ENCODE assay signal across 1 cellular context in genomic region chr3:4898454-4899313, GRCh38.
TF ChIP-seq lines count a peak whose summit lies in the region.

No MANE protein-coding gene starts in this region.

TF ChIP-seq in GM12878, 131 proteins besides CTCF, POLR2A, EP300 and RAD21 (continued from another document and continues in another):
- TF ChIP-seq, protein P1, sequence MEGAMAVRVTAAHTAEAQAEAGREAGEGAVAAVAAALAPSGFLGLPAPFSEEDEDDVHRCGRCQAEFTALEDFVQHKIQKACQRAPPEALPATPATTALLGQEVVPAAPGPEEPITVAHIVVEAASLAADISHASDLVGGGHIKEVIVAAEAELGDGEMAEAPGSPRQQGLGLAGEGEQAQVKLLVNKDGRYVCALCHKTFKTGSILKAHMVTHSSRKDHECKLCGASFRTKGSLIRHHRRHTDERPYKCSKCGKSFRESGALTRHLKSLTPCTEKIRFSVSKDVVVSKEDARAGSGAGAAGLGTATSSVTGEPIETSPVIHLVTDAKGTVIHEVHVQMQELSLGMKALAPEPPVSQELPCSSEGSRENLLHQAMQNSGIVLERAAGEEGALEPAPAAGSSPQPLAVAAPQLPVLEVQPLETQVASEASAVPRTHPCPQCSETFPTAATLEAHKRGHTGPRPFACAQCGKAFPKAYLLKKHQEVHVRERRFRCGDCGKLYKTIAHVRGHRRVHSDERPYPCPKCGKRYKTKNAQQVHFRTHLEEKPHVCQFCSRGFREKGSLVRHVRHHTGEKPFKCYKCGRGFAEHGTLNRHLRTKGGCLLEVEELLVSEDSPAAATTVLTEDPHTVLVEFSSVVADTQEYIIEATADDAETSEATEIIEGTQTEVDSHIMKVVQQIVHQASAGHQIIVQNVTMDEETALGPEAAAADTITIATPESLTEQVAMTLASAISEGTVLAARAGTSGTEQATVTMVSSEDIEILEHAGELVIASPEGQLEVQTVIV (IDR thresholded peaks at IDR 0.05; ENCODE audit: borderline replicate concordance, partially characterized antibody) = no peak
- no peak for TF ChIP-seq TARDBP (IDR thresholded peaks at IDR 0.05; ENCODE audit: borderline replicate concordance)
- peak; percentile 84 for TF ChIP-seq BCL11A (IDR thresholded peaks at IDR 0.05; ENCODE audit: low read depth, low read length)
- TF ChIP-seq ESRRA (IDR thresholded peaks at IDR 0.05; ENCODE audit: low read length) = no peak
- no peak for TF ChIP-seq IRF3 (IDR thresholded peaks at IDR 0.05)
- TF ChIP-seq CHD2 (IDR thresholded peaks at IDR 0.05; ENCODE audit: borderline replicate concordance, low read depth, low read length) = no peak
- no peak for TF ChIP-seq RB1 (IDR thresholded peaks at IDR 0.05; ENCODE audit: borderline replicate concordance)
- TF ChIP-seq CHD1 (IDR thresholded peaks at IDR 0.05; ENCODE audit: low read depth, low read length) = no peak
- peak; percentile 87 for TF ChIP-seq ATF2 (IDR thresholded peaks at IDR 0.05; ENCODE audit: low read length)
- peak; percentile 24; the same call in 1 of the 2 replicates for TF ChIP-seq RELB (IDR thresholded peaks at IDR 0.05; ENCODE audit: low read depth)
- peak; percentile 43; the same call in 1 of the 2 replicates for TF ChIP-seq CREB1 (IDR thresholded peaks at IDR 0.05; ENCODE audit: low read depth)
- no peak for TF ChIP-seq SREBF2 (IDR thresholded peaks at IDR 0.05; ENCODE audit: low read length)
- no peak for TF ChIP-seq ZBTB4 (CRISPR knock-in tag; IDR thresholded peaks at IDR 0.05)
- TF ChIP-seq RUNX3 (IDR thresholded peaks at IDR 0.05; ENCODE audit: low read length) = peak; percentile 94
- no peak for TF ChIP-seq PML (IDR thresholded peaks at IDR 0.05; ENCODE audit: low read length)
- no peak for TF ChIP-seq SMARCA5 (IDR thresholded peaks at IDR 0.05)
- TF ChIP-seq KLF5 (IDR thresholded peaks at IDR 0.05; ENCODE audit: partially characterized antibody) = no peak
- TF ChIP-seq SPI1 (IDR thresholded peaks at IDR 0.05; ENCODE audit: borderline replicate concordance, insufficient read depth, low read depth, low read length) = no peak
- TF ChIP-seq ZNF274 (IDR thresholded peaks at IDR 0.05; ENCODE audit: insufficient read depth, insufficient read length) = no peak
- TF ChIP-seq, protein P2, sequence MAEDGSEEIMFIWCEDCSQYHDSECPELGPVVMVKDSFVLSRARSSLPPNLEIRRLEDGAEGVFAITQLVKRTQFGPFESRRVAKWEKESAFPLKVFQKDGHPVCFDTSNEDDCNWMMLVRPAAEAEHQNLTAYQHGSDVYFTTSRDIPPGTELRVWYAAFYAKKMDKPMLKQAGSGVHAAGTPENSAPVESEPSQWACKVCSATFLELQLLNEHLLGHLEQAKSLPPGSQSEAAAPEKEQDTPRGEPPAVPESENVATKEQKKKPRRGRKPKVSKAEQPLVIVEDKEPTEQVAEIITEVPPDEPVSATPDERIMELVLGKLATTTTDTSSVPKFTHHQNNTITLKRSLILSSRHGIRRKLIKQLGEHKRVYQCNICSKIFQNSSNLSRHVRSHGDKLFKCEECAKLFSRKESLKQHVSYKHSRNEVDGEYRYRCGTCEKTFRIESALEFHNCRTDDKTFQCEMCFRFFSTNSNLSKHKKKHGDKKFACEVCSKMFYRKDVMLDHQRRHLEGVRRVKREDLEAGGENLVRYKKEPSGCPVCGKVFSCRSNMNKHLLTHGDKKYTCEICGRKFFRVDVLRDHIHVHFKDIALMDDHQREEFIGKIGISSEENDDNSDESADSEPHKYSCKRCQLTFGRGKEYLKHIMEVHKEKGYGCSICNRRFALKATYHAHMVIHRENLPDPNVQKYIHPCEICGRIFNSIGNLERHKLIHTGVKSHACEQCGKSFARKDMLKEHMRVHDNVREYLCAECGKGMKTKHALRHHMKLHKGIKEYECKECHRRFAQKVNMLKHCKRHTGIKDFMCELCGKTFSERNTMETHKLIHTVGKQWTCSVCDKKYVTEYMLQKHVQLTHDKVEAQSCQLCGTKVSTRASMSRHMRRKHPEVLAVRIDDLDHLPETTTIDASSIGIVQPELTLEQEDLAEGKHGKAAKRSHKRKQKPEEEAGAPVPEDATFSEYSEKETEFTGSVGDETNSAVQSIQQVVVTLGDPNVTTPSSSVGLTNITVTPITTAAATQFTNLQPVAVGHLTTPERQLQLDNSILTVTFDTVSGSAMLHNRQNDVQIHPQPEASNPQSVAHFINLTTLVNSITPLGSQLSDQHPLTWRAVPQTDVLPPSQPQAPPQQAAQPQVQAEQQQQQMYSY (CRISPR knock-in tag; IDR thresholded peaks at IDR 0.05) = no peak
- TF ChIP-seq NKRF (conservative IDR thresholded peaks at IDR 0.05) = no peak
- no peak for TF ChIP-seq ZNF217 (IDR thresholded peaks at IDR 0.05)
- peak; percentile 68; the same call in 1 of the 2 replicates for TF ChIP-seq JUND (IDR thresholded peaks at IDR 0.05; ENCODE audit: low read depth, low read length)
- TF ChIP-seq SMC3 (IDR thresholded peaks at IDR 0.05; ENCODE audit: borderline replicate concordance, low read length) = 0 out of 2 replicates have a peak, but pooled peaks have one; percentile 24
- TF ChIP-seq, protein P3, sequence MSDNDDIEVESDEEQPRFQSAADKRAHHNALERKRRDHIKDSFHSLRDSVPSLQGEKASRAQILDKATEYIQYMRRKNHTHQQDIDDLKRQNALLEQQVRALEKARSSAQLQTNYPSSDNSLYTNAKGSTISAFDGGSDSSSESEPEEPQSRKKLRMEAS (IDR thresholded peaks at IDR 0.05; ENCODE audit: low read depth, low read length) = no peak
- TF ChIP-seq ZBTB40 (IDR thresholded peaks at IDR 0.05; ENCODE audit: borderline replicate concordance) = no peak
- TF ChIP-seq, protein P4, sequence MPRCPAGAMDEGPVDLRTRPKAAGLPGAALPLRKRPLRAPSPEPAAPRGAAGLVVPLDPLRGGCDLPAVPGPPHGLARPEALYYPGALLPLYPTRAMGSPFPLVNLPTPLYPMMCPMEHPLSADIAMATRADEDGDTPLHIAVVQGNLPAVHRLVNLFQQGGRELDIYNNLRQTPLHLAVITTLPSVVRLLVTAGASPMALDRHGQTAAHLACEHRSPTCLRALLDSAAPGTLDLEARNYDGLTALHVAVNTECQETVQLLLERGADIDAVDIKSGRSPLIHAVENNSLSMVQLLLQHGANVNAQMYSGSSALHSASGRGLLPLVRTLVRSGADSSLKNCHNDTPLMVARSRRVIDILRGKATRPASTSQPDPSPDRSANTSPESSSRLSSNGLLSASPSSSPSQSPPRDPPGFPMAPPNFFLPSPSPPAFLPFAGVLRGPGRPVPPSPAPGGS (IDR thresholded peaks at IDR 0.05; ENCODE audit: borderline replicate concordance, insufficient read depth, low read depth, low read length, poor library complexity, severe bottlenecking) = no peak
- peak; percentile 88 for TF ChIP-seq IRF4 (IDR thresholded peaks at IDR 0.05; ENCODE audit: low read depth, low read length)
- no peak for TF ChIP-seq LARP7 (IDR thresholded peaks at IDR 0.05)
- peak; percentile 95 for TF ChIP-seq NFIC (IDR thresholded peaks at IDR 0.05; ENCODE audit: low read depth, low read length)
- TF ChIP-seq ATF7 (IDR thresholded peaks at IDR 0.05; ENCODE audit: low read depth) = 0 out of 2 replicates have a peak, but pooled peaks have one; percentile 51
- no peak for TF ChIP-seq HDAC2 (IDR thresholded peaks at IDR 0.05)
- TF ChIP-seq ZSCAN29 (IDR thresholded peaks at IDR 0.05) = no peak
- TF ChIP-seq FOXM1 (IDR thresholded peaks at IDR 0.05; ENCODE audit: low read depth, low read length) = peak; percentile 86
- TF ChIP-seq FOXK2 (IDR thresholded peaks at IDR 0.05) = no peak
- TF ChIP-seq FOS (IDR thresholded peaks at IDR 0.05; ENCODE audit: borderline replicate concordance, extremely low read depth, insufficient read length) = no peak
- peak; percentile 86 for TF ChIP-seq TBL1XR1 (IDR thresholded peaks at IDR 0.05; ENCODE audit: low read depth, low read length)
- peak; percentile 47 to 55; a peak in 2 of 4 replicates for TF ChIP-seq IKZF2 (IDR thresholded peaks at IDR 0.05)
- TF ChIP-seq KAT2A (conservative IDR thresholded peaks at IDR 0.05; ENCODE audit: control insufficient read depth, low read depth, low read length) = no peak
